Comparison of ENCODE assay signal across 18 cellular contexts in genomic region chr1:239123243-239123642, GRCh38.
"Had no signal": no experiment of that assay in that cellular context is flagged by ENCODE, and none has a peak within 500 bp of the region (broad histone marks: within the 10 kb centered on the region; RNA-seq: fewer than 3 reads in every experiment).

No MANE protein-coding gene starts in this region.

- H3K9me3 ChIP-seq: ascending aorta, colonic mucosa, left lung, transverse colon, uterus had no signal

- H3K36me3 ChIP-seq: ascending aorta, colonic mucosa, left lung, suprapubic skin, transverse colon, uterus had no signal

- H3K27ac ChIP-seq: ascending aorta, colonic mucosa, left lung, suprapubic skin, transverse colon, uterus had no signal

- FAIRE-seq: kidney had no signal

- H3K4me1 ChIP-seq: ascending aorta, colonic mucosa, left lung, suprapubic skin, transverse colon, uterus had no signal

- H3K4me3 ChIP-seq: ascending aorta, colonic mucosa, left lung, suprapubic skin, transverse colon, uterus had no signal

- DNase-seq: activated CD4-positive, alpha-beta T cell treated with anti-CD3 and anti-CD28 coated beads, Interleukin-2, amount 10 ng/mL, durations not matched to agents 7 days and 5 days; activated CD8-positive, alpha-beta T cell treated with anti-CD3 and anti-CD28 coated beads, Interleukin-2, amount 10 ng/mL, durations not matched to agents 7 days and 5 days; activated effector memory CD4-positive, alpha-beta T cell treated with anti-CD3 and anti-CD28 coated beads, Interleukin-2, amount 50 U/mL, for 16 hours; activated naive CD4-positive, alpha-beta T cell treated with anti-CD3 and anti-CD28 coated beads, Interleukin-2, amount 50 U/mL, for 16 hours; activated T-cell treated with anti-CD3 and anti-CD28 coated beads, Interleukin-2, amount 50 U/mL, for 4 hours; colonic mucosa; endodermal cell; foreskin melanocyte; glutamatergic neuron; hypothalamus; kidney; left lung; stimulated activated CD4-positive, alpha-beta T cell treated with anti-CD3 and anti-CD28 coated beads, Interleukin-2, amount 100 ng/mL, for 24 hours; stimulated activated naive CD8-positive, alpha-beta T cell treated with anti-CD3 and anti-CD28 coated beads, Interleukin-15, amount 100 ng/mL, for 72 hours; transverse colon; uterus had no signal

- ATAC-seq: activated CD8-positive, alpha-beta T cell treated with anti-CD3 and anti-CD28 coated beads, Interleukin-2, amount 10 ng/mL, durations not matched to agents 7 days and 5 days; activated T-cell treated with anti-CD3 and anti-CD28 coated beads, Interleukin-2, amount 50 U/mL, for 4 hours; left lung; stimulated activated naive CD8-positive, alpha-beta T cell treated with anti-CD3 and anti-CD28 coated beads, Interleukin-15, amount 100 ng/mL, for 72 hours had no signal

- H3K27me3 ChIP-seq: ascending aorta, colonic mucosa, left lung, suprapubic skin, transverse colon, uterus had no signal
